Comparison of ENCODE assay signal across 19 cellular contexts in the genomic region with DNA sequence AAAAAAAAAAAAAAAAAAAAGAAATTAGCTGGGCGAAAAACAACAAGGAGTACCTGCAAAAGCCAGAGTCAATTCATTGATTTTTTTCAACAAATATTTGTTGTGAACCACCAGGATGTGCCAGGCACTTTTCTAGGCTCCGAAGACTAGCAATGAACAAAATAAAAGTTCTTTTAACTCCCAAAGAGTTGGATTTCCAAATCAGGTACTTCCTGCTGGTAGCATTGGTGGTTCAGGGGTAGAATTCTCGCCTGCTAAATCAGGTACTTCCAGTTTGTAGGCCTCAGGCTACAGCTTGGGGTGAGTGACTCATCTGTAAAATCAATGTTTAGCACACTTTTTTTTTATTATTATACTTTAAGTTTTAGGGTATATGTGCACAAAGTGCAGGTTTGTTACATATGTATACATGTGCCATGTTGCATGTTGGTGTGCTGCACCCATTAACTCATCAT. TPM values are rescaled to one million over a fixed set of nuclear protein-coding genes. Genes with fewer than 3 reads are reported as not detected.
DNase-seq lines count a peak whose midpoint lies in the region; ATAC-seq, FAIRE-seq and TF ChIP-seq lines count a peak whose summit lies in the region.
"Had no signal": no experiment of that assay in that cellular context is flagged by ENCODE, and none has a peak within 500 bp of the region (broad histone marks: within the 10 kb centered on the region; RNA-seq: fewer than 3 reads in every experiment).

No MANE protein-coding gene starts in this region.

- peak; percentile 55 for DNase-seq in ELR (ENCODE audit: low read depth)
- peak; percentile 49 for DNase-seq in LoVo (ENCODE audit: low spot score)
- peak in 3 of 4 donors; percentile 13 to 53 (median 52) for DNase-seq in body of pancreas
- no peak for DNase-seq in right lobe of liver
- no peak for DNase-seq in substantia nigra (lab: John Stamatoyannopoulos, UW)
- no peak for DNase-seq in NCI-H146 treated with DMSO at 0.1 percent for 48 hours (lab: John Stamatoyannopoulos, UW; ENCODE audit: unreplicated experiment)
- DNase-seq in D721Med (ENCODE audit: insufficient read length, low spot score) = no peak
- DNase-seq in pons (ENCODE audit: low spot score) = no peak
- DNase-seq: activated CD4-positive, alpha-beta T cell treated with anti-CD3 and anti-CD28 coated beads for 1 hour; activated T-cell treated with anti-CD3 and anti-CD28 coated beads, Interleukin-2, amount 50 U/mL, for 4 hours; immature natural killer cell; NCI-H1436; occipital lobe; RPMI8226; stimulated activated naive CD8-positive, alpha-beta T cell treated with anti-CD3 and anti-CD28 coated beads, Interleukin-15, Interleukin-2, amounts not matched to agents 100 U/mL and 50 U/mL, for 24 hours; T-helper 17 cell had no signal

- no peak for TF ChIP-seq POLR2A in body of pancreas (IDR thresholded peaks at IDR 0.05)
- TF ChIP-seq POLR2A in right lobe of liver (IDR thresholded peaks at IDR 0.05) = no peak

- FAIRE-seq in D721Med (lab: Jason Lieb, UNC) = no peak
- FAIRE-seq: GM12891, H1 had no signal

- H3K9me3 ChIP-seq in body of pancreas (no peaks in the 10 kb centered on the region), right lobe of liver (no peaks in the 10 kb centered on the region)

- H3K27ac ChIP-seq in body of pancreas (peak overlapping the region; percentile 28 to 72 (median 50)), right lobe of liver (peak overlapping the region in 2 of 3 donors; percentile 0 to 15), substantia nigra (ENCODE audit: low read depth, low read length, poor library complexity, severe bottlenecking) (no peak overlapping the region)

- H3K27me3 ChIP-seq in body of pancreas = no peaks in the 10 kb centered on the region
- H3K27me3 ChIP-seq in right lobe of liver = no peaks in the 10 kb centered on the region

- no peak overlapping the region for H3K4me3 ChIP-seq in body of pancreas
- H3K4me3 ChIP-seq in right lobe of liver = no peak overlapping the region
- H3K4me3 ChIP-seq: smooth muscle cell had no signal

- intact Hi-C loops in body of pancreas (cut with DNase I) = loop anchor here (5.0 kb wide), 1 partner anchor 145 kb away; no protein-coding TSS in a partner anchor
- intact Hi-C loops in right lobe of liver (cut with DNase I) = loop anchor here in 1 of 2 donors (5.0 kb wide), 1 partner anchor 140 kb away; no protein-coding TSS in a partner anchor

- ATAC-seq in body of pancreas (peak; percentile 68), right lobe of liver (peak; percentile 74 to 83 (median 76))
- ATAC-seq: stimulated activated naive CD8-positive, alpha-beta T cell treated with anti-CD3 and anti-CD28 coated beads, Interleukin-15, Interleukin-2, amounts not matched to agents 100 U/mL and 50 U/mL, for 24 hours had no signal

- H3K36me3 ChIP-seq in body of pancreas (replicated peaks in 1 of 2; ENCODE audit: insufficient read depth in 1 of 2, low read depth in 2 of 2) = peaks cover 0 to 4% of the 10 kb centered on the region in 2 donors
- H3K36me3 ChIP-seq in right lobe of liver = peaks cover 0 to 12% (median 4%) of the 10 kb centered on the region in 4 donors

- TF ChIP-seq CTCF in body of pancreas (IDR thresholded peaks at IDR 0.05) = no peak
- no peak for TF ChIP-seq CTCF in right lobe of liver (IDR thresholded peaks at IDR 0.05)
- no peak for TF ChIP-seq CTCF in D721Med (IDR thresholded peaks at IDR 0.05; ENCODE audit: insufficient read depth, missing control alignments)

- H3K4me1 ChIP-seq in body of pancreas = peaks cover 25% of the 10 kb centered on the region
- peaks cover 0 to 19% (median 4%) of the 10 kb centered on the region in 4 donors for H3K4me1 ChIP-seq in right lobe of liver

- 29 to 35% methylated on average over 3 of the region's 3 CpGs for WGBS in body of pancreas, 2 donors
- 47% methylated on average over 3 of the region's 3 CpGs for WGBS in right lobe of liver (ENCODE audit: insufficient coverage, low coverage, low lambda C conversion rate, missing lambda C conversion rate)

RNA-seq across cellular contexts. Expression of a gene that starts 10.9 kb away (rescaled TPM):
- total RNA-seq in body of pancreas (100 to 1,000 TPM; 101 to 108 TPM), right lobe of liver (100 to 1,000 TPM in 3 of 6 experiments, 10 to 100 TPM in 3; 64.8 to 133 (median 95.7) TPM)

RNA-seq across cellular contexts. Expression of a gene that starts 52.1 kb away (rescaled TPM):
- 10 to 100 TPM; 26.0 to 29.8 TPM for total RNA-seq in body of pancreas
- total RNA-seq in right lobe of liver = 10 to 100 TPM; 35.3 to 77.5 (median 61.0) TPM

Comparison
In these comparisons a context has a peak if more than half of its experiments do, and no peak if none do; other contexts are left out.
1. DNase-seq: peak in ELR (single experiment), LoVo (single experiment) and body of pancreas (3 of 4); none in right lobe of liver (0 of 3), substantia nigra (0 of 49), NCI-H146 treated with DMSO at 0.1 percent for 48 hours (single experiment), D721Med (single experiment) and pons (single experiment).